8 cellular contexts compared by ENCODE assay signal in the genomic region with DNA sequence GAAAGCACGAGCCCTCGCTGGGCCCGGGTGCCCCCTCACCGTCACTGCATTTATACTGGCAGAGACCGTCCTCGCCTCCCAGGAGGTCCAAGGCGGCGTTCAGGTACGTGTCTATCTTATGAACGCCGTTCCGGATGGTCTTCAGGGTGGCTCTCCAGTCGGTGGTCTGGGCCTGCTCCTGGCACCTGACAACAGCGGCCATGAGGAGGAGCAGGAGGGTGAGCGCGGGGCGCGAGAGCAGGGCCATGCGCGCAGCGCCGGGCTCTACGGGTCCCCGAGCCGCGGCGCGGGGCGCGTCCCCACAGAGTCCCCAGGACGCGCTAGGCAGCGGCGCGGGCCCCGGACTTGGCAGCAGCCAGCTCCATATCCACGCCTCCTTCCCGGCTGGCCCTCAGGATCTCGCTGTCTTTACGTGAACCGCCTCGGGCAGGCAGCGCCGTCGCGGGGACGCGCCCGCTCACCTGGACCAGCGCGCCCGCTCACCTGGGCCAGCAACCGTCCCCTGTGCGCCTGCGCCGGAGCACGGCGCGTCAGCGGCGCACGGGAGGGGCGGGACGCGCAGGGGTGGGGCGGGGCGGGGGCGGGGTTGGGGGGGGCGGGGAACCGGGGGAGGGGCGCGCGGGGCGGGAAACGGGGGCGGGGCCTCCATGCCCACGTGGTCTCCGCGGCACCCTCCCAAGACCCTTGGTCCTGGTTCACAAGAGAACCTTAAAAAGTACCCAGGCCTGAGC. TPM values are rescaled to one million over a fixed set of nuclear protein-coding genes. Genes with fewer than 3 reads are reported as not detected.
DNase-seq lines count a peak whose midpoint lies in the region; ATAC-seq and TF ChIP-seq lines count a peak whose summit lies in the region.

TSS of gene PLA2G12A (minus strand) at position 508 of the 731 bp plus-strand sequence. CDS start at position 247, 261 bp downstream.

- peaks cover 7% of the 10 kb centered on the region for H3K4me1 Mint-ChIP-seq in activated T-helper 17 cell treated with anti-CD3 and anti-CD28 coated beads, Interleukin-2, amount 50 U/mL, for 72 hours
- H3K4me1 Mint-ChIP-seq in nephron progenitor cell, result peaks cover 18% of the 10 kb centered on the region
- peaks cover 30% of the 10 kb centered on the region for H3K4me1 Mint-ChIP-seq in stimulated activated naive CD8-positive, alpha-beta T cell treated with anti-CD3 and anti-CD28 coated beads, Interleukin-15, amount 100 ng/mL, for 72 hours

- H3K27ac Mint-ChIP-seq in activated T-helper 17 cell treated with anti-CD3 and anti-CD28 coated beads, Interleukin-2, amount 50 U/mL, for 72 hours, result no peak within 1 kb of the TSS
- H3K27ac Mint-ChIP-seq in nephron progenitor cell, result no peak within 1 kb of the TSS
- H3K27ac Mint-ChIP-seq in stimulated activated naive CD8-positive, alpha-beta T cell treated with anti-CD3 and anti-CD28 coated beads, Interleukin-15, amount 100 ng/mL, for 72 hours, result peak within 1 kb of the TSS; percentile 77 to 91

- H3K9me3 ChIP-seq in Peyer's patch, result no peaks in the 10 kb centered on the region

- H3K9me3 Mint-ChIP-seq in activated T-helper 17 cell treated with anti-CD3 and anti-CD28 coated beads, Interleukin-2, amount 50 U/mL, for 72 hours, result no peaks in the 10 kb centered on the region
- no peaks in the 10 kb centered on the region for H3K9me3 Mint-ChIP-seq in nephron progenitor cell
- H3K9me3 Mint-ChIP-seq in stimulated activated naive CD8-positive, alpha-beta T cell treated with anti-CD3 and anti-CD28 coated beads, Interleukin-15, amount 100 ng/mL, for 72 hours, result no peaks in the 10 kb centered on the region

- peak; percentile 83 for ATAC-seq in GM21529 (IDR thresholded peaks at IDR 0.05; ENCODE audit: unreplicated experiment)
- peak; percentile 92 for ATAC-seq in activated T-helper 17 cell treated with anti-CD3 and anti-CD28 coated beads, Interleukin-2, amount 50 U/mL, for 72 hours (replicated peaks)
- peak; percentile 93 for ATAC-seq in stimulated activated naive CD8-positive, alpha-beta T cell treated with anti-CD3 and anti-CD28 coated beads, Interleukin-15, amount 100 ng/mL, for 72 hours

- H3K27me3 Mint-ChIP-seq in activated T-helper 17 cell treated with anti-CD3 and anti-CD28 coated beads, Interleukin-2, amount 50 U/mL, for 72 hours, result no peaks in the 10 kb centered on the region
- peaks cover 30% of the 10 kb centered on the region for H3K27me3 Mint-ChIP-seq in nephron progenitor cell (ENCODE audit: low read depth, poor library complexity)
- no peaks in the 10 kb centered on the region for H3K27me3 Mint-ChIP-seq in stimulated activated naive CD8-positive, alpha-beta T cell treated with anti-CD3 and anti-CD28 coated beads, Interleukin-15, amount 100 ng/mL, for 72 hours

- TF ChIP-seq CTCF in Peyer's patch (IDR thresholded peaks at IDR 0.05), result peak in 1 of 6 experiments; percentile 24
- no peak for TF ChIP-seq CTCF in nephron progenitor cell (IDR thresholded peaks at IDR 0.05)

- DNase-seq in DMS79 (lab: John Stamatoyannopoulos, UW) (peak; percentile 18), HuH-7.5 (ENCODE audit: low spot score) (peak; percentile 61), Peyer's patch (peak; percentile 74 to 93 (median 92)), fibroblast of the conjunctiva (ENCODE audit: low read depth) (peak; percentile 14), nephron progenitor cell (peak; percentile 74)
- DNase-seq in stimulated activated naive CD8-positive, alpha-beta T cell treated with anti-CD3 and anti-CD28 coated beads, Interleukin-15, amount 100 ng/mL, for 72 hours, result peak; percentile 79 to 82

- peaks cover 12% of the 10 kb centered on the region for H3K36me3 Mint-ChIP-seq in activated T-helper 17 cell treated with anti-CD3 and anti-CD28 coated beads, Interleukin-2, amount 50 U/mL, for 72 hours (ENCODE audit: low read depth)
- H3K36me3 Mint-ChIP-seq in nephron progenitor cell (ENCODE audit: low read depth), result peaks cover 5% of the 10 kb centered on the region

- peaks cover 0 to 13% (median 0%) of the 10 kb centered on the region in 4 donors for H3K4me1 ChIP-seq in Peyer's patch

- H3K4me3 ChIP-seq in Peyer's patch, result peak within 1 kb of the TSS; percentile 71 to 86 (median 76)

- peak; percentile 76 to 85 for TF ChIP-seq POLR2A in Peyer's patch (IDR thresholded peaks at IDR 0.05)

- peak within 1 kb of the TSS; percentile 77 to 93 (median 86) for H3K27ac ChIP-seq in Peyer's patch

- peaks cover 0 to 5% (median 0%) of the 10 kb centered on the region in 3 donors for H3K36me3 ChIP-seq in Peyer's patch

- H3K4me3 Mint-ChIP-seq in activated T-helper 17 cell treated with anti-CD3 and anti-CD28 coated beads, Interleukin-2, amount 50 U/mL, for 72 hours, result peak within 1 kb of the TSS; percentile 85
- H3K4me3 Mint-ChIP-seq in nephron progenitor cell, result peak within 1 kb of the TSS; percentile 94
- H3K4me3 Mint-ChIP-seq in stimulated activated naive CD8-positive, alpha-beta T cell treated with anti-CD3 and anti-CD28 coated beads, Interleukin-15, amount 100 ng/mL, for 72 hours, result peak within 1 kb of the TSS; percentile 91 to 95

- no peaks in the 10 kb centered on the region for H3K27me3 ChIP-seq in Peyer's patch

RNA-seq across cellular contexts. Expression of gene PLA2G12A, which starts in this region (rescaled TPM):
- total RNA-seq in Peyer's patch, result 10 to 100 TPM; 14.9 to 37.0 (median 28.4) TPM
- total RNA-seq in activated T-helper 17 cell treated with anti-CD3 and anti-CD28 coated beads, Interleukin-2, amount 50 U/mL, for 72 hours, result 10 to 100 TPM; 17.8 to 27.5 TPM

Comparison
In these comparisons a context has a peak if more than half of its experiments do, and no peak if none do; other contexts are left out.
1. Peak in every context shown above with its lines: DNase-seq, ATAC-seq, H3K4me3 ChIP-seq and H3K27ac ChIP-seq.
2. DNase-seq: peak in every context shown above with its lines; median percentile 92 in Peyer's patch; 80 in stimulated activated naive CD8-positive, alpha-beta T cell treated with anti-CD3 and anti-CD28 coated beads, Interleukin-15, amount 100 ng/mL, for 72 hours; 74 in nephron progenitor cell; 61 in HuH-7.5; 18 in DMS79; 14 in fibroblast of the conjunctiva.
3. H3K27ac Mint-ChIP-seq: peak in stimulated activated naive CD8-positive, alpha-beta T cell treated with anti-CD3 and anti-CD28 coated beads, Interleukin-15, amount 100 ng/mL, for 72 hours (2 of 2); none in activated T-helper 17 cell treated with anti-CD3 and anti-CD28 coated beads, Interleukin-2, amount 50 U/mL, for 72 hours (single experiment) and nephron progenitor cell (single experiment).